1 cellular context compared by ENCODE assay signal in the genomic region with DNA sequence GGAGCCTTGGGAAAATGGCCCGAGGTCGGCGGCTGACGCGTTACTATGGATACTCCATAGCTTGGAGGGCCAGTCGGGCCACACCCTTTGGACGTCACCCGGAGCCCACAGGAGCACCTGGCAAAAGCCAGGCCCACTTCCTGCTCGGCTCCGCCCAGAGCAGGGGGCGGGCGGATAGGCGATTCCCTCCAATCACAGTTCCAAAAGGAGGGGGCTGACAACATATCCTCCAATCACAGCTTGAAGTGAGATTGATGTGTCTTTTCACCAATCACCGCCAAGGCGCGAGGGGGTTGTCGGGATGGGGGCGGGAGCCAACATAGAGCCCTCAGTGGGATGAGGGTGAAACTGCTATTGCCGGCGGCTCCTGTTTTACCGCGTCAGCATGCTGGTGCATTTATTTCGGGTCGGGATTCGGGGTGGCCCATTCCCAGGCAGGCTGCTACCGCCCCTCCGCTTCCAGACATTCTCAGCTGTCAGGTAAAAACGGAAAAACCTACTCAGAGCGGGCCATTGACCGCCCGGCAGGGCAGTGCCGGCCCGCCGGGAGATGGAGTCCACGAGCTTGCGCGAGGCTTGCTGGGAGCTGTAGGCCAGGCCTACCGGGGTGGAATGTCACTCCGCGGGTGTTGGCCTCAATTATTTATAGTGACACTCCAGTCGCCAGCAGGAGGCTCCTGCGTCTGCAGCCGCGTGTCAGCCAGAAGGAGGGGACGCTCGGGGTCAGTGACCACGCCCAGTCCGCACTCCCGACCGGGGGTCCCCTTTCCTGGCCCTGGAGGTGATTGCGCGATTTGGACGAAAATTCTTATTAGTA.
TF ChIP-seq lines count a peak whose summit lies in the region.

A gene (plus strand): TSS at position 320 of the 817 bp plus-strand sequence. CDS start 66 bp downstream, at position 386.

TF ChIP-seq in HepG2, 621 proteins besides CTCF, POLR2A, EP300 and RAD21 (continued from another document and continues in another):
- TF ChIP-seq RORA (CRISPR knock-in tag; IDR thresholded peaks at IDR 0.05) (no peak), ZSCAN21 (CRISPR knock-in tag; IDR thresholded peaks at IDR 0.05; ENCODE audit: borderline replicate concordance) (0 out of 2 replicates have a peak, but pooled peaks have one; percentile 34), ZNF205 (CRISPR knock-in tag; IDR thresholded peaks at IDR 0.05) (no peak), MEIS1 (CRISPR knock-in tag; IDR thresholded peaks at IDR 0.05; ENCODE audit: borderline replicate concordance) (peak; percentile 92; the same call in 1 of the 2 replicates), MXD4 (CRISPR knock-in tag; IDR thresholded peaks at IDR 0.05) (no peak), CHD2 (IDR thresholded peaks at IDR 0.05; ENCODE audit: low read depth, low read length) (peak; percentile 60; the same call in 1 of the 2 replicates), ZNF124 (CRISPR knock-in tag; IDR thresholded peaks at IDR 0.05) (0 out of 2 replicates have a peak, but pooled peaks have one; percentile 27), HOXA9 (CRISPR knock-in tag; IDR thresholded peaks at IDR 0.05; ENCODE audit: borderline replicate concordance) (peak; percentile 73; the same call in 1 of the 2 replicates), TEAD2 (CRISPR knock-in tag; IDR thresholded peaks at IDR 0.05) (no peak), ZBTB38 (CRISPR knock-in tag; IDR thresholded peaks at IDR 0.05) (peak; percentile 80; the same call in 1 of the 2 replicates), MAF1 (CRISPR knock-in tag; IDR thresholded peaks at IDR 0.05; ENCODE audit: borderline replicate concordance) (no peak), SMAD3 (CRISPR knock-in tag; IDR thresholded peaks at IDR 0.05) (peak; percentile 76), SIX4 (CRISPR knock-in tag; IDR thresholded peaks at IDR 0.05) (no peak), SALL1 (CRISPR knock-in tag; IDR thresholded peaks at IDR 0.05) (no peak; the same call in 1 of the 2 replicates), PHF21A (CRISPR knock-in tag; IDR thresholded peaks at IDR 0.05) (peak; percentile 76; the same call in 1 of the 2 replicates), ZNF556 (CRISPR knock-in tag; IDR thresholded peaks at IDR 0.05; ENCODE audit: borderline replicate concordance) (peak; percentile 22; the same call in 1 of the 2 replicates), ATF7-NPFF (CRISPR knock-in tag; IDR thresholded peaks at IDR 0.05; ENCODE audit: low read depth) (peak; percentile 47; the same call in 1 of the 2 replicates), ZNF883 (CRISPR knock-in tag; IDR thresholded peaks at IDR 0.05; ENCODE audit: not compliant biosample characterization) (no peak), ZNF232 (CRISPR knock-in tag; IDR thresholded peaks at IDR 0.05; ENCODE audit: borderline replicate concordance) (no peak; the same call in 1 of the 2 replicates), POGZ (CRISPR knock-in tag; IDR thresholded peaks at IDR 0.05) (0 out of 2 replicates have a peak, but pooled peaks have one; percentile 37), HNRNPLL (IDR thresholded peaks at IDR 0.05; ENCODE audit: low read depth, low read length, poor library complexity, severe bottlenecking) (peak; percentile 29), HDAC1 (CRISPR knock-in tag; IDR thresholded peaks at IDR 0.05) (peak; percentile 83), HOXA3 (CRISPR knock-in tag; IDR thresholded peaks at IDR 0.05) (0 out of 2 replicates have a peak, but pooled peaks have one; percentile 6), SAP130 (CRISPR knock-in tag; IDR thresholded peaks at IDR 0.05; ENCODE audit: low read depth) (peak; percentile 90), PTBP1 (IDR thresholded peaks at IDR 0.05; ENCODE audit: low read depth, low read length, poor library complexity, severe bottlenecking) (no peak), DR1 (CRISPR knock-in tag; IDR thresholded peaks at IDR 0.05) (no peak; the same call in 1 of the 2 replicates), ZNF746 (CRISPR knock-in tag; IDR thresholded peaks at IDR 0.05) (peak; percentile 71; the same call in 1 of the 2 replicates), ZNF337 (CRISPR knock-in tag; IDR thresholded peaks at IDR 0.05; ENCODE audit: borderline replicate concordance, low read depth) (no peak), MIXL1 (CRISPR knock-in tag; IDR thresholded peaks at IDR 0.05) (peak; percentile 48; the same call in 1 of the 2 replicates), ZNF451 (CRISPR knock-in tag; IDR thresholded peaks at IDR 0.05) (0 out of 2 replicates have a peak, but pooled peaks have one; percentile 35), ZNF260 (CRISPR knock-in tag; IDR thresholded peaks at IDR 0.05; ENCODE audit: borderline replicate concordance, low read depth) (no peak), ZNF24 (IDR thresholded peaks at IDR 0.05) (no peak), SIN3A (IDR thresholded peaks at IDR 0.05; ENCODE audit: borderline replicate concordance, low read depth, low read length) (peak; percentile 69; the same call in 1 of the 2 replicates)
- TF ChIP-seq, protein P1, sequence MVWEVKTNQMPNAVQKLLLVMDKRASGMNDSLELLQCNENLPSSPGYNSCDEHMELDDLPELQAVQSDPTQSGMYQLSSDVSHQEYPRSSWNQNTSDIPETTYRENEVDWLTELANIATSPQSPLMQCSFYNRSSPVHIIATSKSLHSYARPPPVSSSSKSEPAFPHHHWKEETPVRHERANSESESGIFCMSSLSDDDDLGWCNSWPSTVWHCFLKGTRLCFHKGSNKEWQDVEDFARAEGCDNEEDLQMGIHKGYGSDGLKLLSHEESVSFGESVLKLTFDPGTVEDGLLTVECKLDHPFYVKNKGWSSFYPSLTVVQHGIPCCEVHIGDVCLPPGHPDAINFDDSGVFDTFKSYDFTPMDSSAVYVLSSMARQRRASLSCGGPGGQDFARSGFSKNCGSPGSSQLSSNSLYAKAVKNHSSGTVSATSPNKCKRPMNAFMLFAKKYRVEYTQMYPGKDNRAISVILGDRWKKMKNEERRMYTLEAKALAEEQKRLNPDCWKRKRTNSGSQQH (CRISPR knock-in tag; IDR thresholded peaks at IDR 0.05; ENCODE audit: low read depth), result 0 out of 2 replicates have a peak, but pooled peaks have one; percentile 42
- TF ChIP-seq, protein P2, sequence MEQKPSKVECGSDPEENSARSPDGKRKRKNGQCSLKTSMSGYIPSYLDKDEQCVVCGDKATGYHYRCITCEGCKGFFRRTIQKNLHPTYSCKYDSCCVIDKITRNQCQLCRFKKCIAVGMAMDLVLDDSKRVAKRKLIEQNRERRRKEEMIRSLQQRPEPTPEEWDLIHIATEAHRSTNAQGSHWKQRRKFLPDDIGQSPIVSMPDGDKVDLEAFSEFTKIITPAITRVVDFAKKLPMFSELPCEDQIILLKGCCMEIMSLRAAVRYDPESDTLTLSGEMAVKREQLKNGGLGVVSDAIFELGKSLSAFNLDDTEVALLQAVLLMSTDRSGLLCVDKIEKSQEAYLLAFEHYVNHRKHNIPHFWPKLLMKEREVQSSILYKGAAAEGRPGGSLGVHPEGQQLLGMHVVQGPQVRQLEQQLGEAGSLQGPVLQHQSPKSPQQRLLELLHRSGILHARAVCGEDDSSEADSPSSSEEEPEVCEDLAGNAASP (CRISPR knock-in tag; IDR thresholded peaks at IDR 0.05; ENCODE audit: borderline replicate concordance), result 0 out of 2 replicates have a peak, but pooled peaks have one; percentile 57
- TF ChIP-seq, protein P3, sequence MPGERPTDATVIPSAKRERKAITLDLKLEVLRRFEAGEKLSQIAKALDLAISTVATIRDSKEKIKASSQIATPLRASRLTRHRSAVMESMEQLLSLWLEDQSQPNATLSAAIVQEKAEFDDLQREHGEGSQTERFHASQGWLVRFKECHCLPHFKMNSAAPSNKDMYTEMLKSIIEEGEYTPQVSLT (CRISPR knock-in tag; IDR thresholded peaks at IDR 0.05; ENCODE audit: borderline replicate concordance, low read depth), result no peak
- TF ChIP-seq, protein P4, sequence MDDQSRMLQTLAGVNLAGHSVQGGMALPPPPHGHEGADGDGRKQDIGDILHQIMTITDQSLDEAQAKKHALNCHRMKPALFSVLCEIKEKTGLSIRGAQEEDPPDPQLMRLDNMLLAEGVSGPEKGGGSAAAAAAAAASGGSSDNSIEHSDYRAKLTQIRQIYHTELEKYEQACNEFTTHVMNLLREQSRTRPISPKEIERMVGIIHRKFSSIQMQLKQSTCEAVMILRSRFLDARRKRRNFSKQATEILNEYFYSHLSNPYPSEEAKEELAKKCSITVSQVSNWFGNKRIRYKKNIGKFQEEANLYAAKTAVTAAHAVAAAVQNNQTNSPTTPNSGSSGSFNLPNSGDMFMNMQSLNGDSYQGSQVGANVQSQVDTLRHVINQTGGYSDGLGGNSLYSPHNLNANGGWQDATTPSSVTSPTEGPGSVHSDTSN (CRISPR knock-in tag; IDR thresholded peaks at IDR 0.05; ENCODE audit: borderline replicate concordance), result no peak
- TF ChIP-seq, protein P5, sequence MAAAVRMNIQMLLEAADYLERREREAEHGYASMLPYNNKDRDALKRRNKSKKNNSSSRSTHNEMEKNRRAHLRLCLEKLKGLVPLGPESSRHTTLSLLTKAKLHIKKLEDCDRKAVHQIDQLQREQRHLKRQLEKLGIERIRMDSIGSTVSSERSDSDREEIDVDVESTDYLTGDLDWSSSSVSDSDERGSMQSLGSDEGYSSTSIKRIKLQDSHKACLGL (CRISPR knock-in tag; IDR thresholded peaks at IDR 0.05), result peak; percentile 62; the same call in 1 of the 2 replicates
- TF ChIP-seq, protein P6, sequence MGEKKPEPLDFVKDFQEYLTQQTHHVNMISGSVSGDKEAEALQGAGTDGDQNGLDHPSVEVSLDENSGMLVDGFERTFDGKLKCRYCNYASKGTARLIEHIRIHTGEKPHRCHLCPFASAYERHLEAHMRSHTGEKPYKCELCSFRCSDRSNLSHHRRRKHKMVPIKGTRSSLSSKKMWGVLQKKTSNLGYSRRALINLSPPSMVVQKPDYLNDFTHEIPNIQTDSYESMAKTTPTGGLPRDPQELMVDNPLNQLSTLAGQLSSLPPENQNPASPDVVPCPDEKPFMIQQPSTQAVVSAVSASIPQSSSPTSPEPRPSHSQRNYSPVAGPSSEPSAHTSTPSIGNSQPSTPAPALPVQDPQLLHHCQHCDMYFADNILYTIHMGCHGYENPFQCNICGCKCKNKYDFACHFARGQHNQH (CRISPR knock-in tag; IDR thresholded peaks at IDR 0.05), result peak; percentile 82
- TF ChIP-seq, protein P7, sequence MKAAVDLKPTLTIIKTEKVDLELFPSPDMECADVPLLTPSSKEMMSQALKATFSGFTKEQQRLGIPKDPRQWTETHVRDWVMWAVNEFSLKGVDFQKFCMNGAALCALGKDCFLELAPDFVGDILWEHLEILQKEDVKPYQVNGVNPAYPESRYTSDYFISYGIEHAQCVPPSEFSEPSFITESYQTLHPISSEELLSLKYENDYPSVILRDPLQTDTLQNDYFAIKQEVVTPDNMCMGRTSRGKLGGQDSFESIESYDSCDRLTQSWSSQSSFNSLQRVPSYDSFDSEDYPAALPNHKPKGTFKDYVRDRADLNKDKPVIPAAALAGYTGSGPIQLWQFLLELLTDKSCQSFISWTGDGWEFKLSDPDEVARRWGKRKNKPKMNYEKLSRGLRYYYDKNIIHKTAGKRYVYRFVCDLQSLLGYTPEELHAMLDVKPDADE (CRISPR knock-in tag; IDR thresholded peaks at IDR 0.05), result no peak
- TF ChIP-seq, protein P8, sequence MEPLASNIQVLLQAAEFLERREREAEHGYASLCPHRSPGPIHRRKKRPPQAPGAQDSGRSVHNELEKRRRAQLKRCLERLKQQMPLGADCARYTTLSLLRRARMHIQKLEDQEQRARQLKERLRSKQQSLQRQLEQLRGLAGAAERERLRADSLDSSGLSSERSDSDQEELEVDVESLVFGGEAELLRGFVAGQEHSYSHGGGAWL (CRISPR knock-in tag; IDR thresholded peaks at IDR 0.05), result no peak; the same call in 1 of the 2 replicates
- TF ChIP-seq, protein P9, sequence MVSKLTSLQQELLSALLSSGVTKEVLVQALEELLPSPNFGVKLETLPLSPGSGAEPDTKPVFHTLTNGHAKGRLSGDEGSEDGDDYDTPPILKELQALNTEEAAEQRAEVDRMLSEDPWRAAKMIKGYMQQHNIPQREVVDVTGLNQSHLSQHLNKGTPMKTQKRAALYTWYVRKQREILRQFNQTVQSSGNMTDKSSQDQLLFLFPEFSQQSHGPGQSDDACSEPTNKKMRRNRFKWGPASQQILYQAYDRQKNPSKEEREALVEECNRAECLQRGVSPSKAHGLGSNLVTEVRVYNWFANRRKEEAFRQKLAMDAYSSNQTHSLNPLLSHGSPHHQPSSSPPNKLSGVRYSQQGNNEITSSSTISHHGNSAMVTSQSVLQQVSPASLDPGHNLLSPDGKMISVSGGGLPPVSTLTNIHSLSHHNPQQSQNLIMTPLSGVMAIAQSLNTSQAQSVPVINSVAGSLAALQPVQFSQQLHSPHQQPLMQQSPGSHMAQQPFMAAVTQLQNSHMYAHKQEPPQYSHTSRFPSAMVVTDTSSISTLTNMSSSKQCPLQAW (CRISPR knock-in tag; IDR thresholded peaks at IDR 0.05), result peak; percentile 85
- TF ChIP-seq, protein P10, sequence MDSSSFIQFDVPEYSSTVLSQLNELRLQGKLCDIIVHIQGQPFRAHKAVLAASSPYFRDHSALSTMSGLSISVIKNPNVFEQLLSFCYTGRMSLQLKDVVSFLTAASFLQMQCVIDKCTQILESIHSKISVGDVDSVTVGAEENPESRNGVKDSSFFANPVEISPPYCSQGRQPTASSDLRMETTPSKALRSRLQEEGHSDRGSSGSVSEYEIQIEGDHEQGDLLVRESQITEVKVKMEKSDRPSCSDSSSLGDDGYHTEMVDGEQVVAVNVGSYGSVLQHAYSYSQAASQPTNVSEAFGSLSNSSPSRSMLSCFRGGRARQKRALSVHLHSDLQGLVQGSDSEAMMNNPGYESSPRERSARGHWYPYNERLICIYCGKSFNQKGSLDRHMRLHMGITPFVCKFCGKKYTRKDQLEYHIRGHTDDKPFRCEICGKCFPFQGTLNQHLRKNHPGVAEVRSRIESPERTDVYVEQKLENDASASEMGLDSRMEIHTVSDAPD (CRISPR knock-in tag; IDR thresholded peaks at IDR 0.05), result no peak
- TF ChIP-seq, protein P11, sequence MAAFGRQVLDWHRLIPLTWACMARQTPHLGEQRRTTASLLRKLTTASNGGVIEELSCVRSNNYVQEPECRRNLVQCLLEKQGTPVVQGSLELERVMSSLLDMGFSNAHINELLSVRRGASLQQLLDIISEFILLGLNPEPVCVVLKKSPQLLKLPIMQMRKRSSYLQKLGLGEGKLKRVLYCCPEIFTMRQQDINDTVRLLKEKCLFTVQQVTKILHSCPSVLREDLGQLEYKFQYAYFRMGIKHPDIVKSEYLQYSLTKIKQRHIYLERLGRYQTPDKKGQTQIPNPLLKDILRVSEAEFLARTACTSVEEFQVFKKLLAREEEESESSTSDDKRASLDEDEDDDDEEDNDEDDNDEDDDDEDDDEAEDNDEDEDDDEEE (CRISPR knock-in tag; IDR thresholded peaks at IDR 0.05), result no peak
